1 cellular context compared by ENCODE assay signal in genomic region chr12:85299058-85299457, GRCh38.
TF ChIP-seq lines count a peak whose summit lies in the region.

No MANE protein-coding gene starts in this region.

TF ChIP-seq in A549, 52 proteins besides CTCF, POLR2A, EP300 and RAD21 (continued from another document):
- TF ChIP-seq PBX3 (IDR thresholded peaks at IDR 0.05) (no peak), KDM1A (IDR thresholded peaks at IDR 0.05; ENCODE audit: low read depth) (no peak), FOSB (CRISPR knock-in tag; IDR thresholded peaks at IDR 0.05) (no peak), NFE2L2 (conservative IDR thresholded peaks at IDR 0.05; ENCODE audit: low read length) (no peak), MYC (IDR thresholded peaks at IDR 0.05; ENCODE audit: borderline replicate concordance, low read length) (no peak), RARB (CRISPR knock-in tag; IDR thresholded peaks at IDR 0.05) (no peak)
